9 cellular contexts compared by ENCODE assay signal in genomic region chr6:75935473-75935793, GRCh38.
DNase-seq lines count a peak whose midpoint lies in the region; ATAC-seq and TF ChIP-seq lines count a peak whose summit lies in the region.
"Had no signal": no experiment of that assay in that cellular context is flagged by ENCODE, and none has a peak within 500 bp of the region (broad histone marks: within the 10 kb centered on the region; RNA-seq: fewer than 3 reads in every experiment).

No MANE protein-coding gene starts in this region.

- intact Hi-C loops in breast epithelium (cut with DNase I; ENCODE audit: low total_unique reads), result no loop called here
- intact Hi-C loops in naive thymus-derived CD4-positive, alpha-beta T cell (cut with micrococcal nuclease), result no loop called here
- intact Hi-C loops in CD4-positive, alpha-beta T cell (cut with DNase I, micrococcal nuclease), result loop anchor here in 1 of 2 experiments (10.0 kb wide), 1 partner anchor 1529 kb away; the partner anchor contains the start of gene HTR1B

- H3K4me1 ChIP-seq in breast epithelium (no peaks in the 10 kb centered on the region), gastroesophageal sphincter (peaks cover 0 to 11% (median 0%) of the 10 kb centered on the region in 3 donors)
- H3K4me1 ChIP-seq in naive thymus-derived CD4-positive, alpha-beta T cell (ENCODE audit: control insufficient read depth in 2 of 2, insufficient read depth in 2 of 2, low read length in 2 of 2), result peaks cover 0 to 6% of the 10 kb centered on the region in 2 donors

- no peak for TF ChIP-seq EP300 in gastroesophageal sphincter (IDR thresholded peaks at IDR 0.05)

- H3K27ac ChIP-seq in breast epithelium, result no peak overlapping the region
- no peak overlapping the region for H3K27ac ChIP-seq in naive thymus-derived CD4-positive, alpha-beta T cell (ENCODE audit: low read depth, low read length)
- no peak overlapping the region for H3K27ac ChIP-seq in gastroesophageal sphincter
- no peak overlapping the region for H3K27ac ChIP-seq in CD4-positive, alpha-beta T cell (ENCODE audit: low read depth, low read length)

- H3K4me1 Mint-ChIP-seq in naive thymus-derived CD4-positive, alpha-beta T cell, result peaks cover 4 to 12% (median 7%) of the 10 kb centered on the region in 7 donors
- H3K4me1 Mint-ChIP-seq in CD4-positive, alpha-beta T cell (ENCODE audit: low read depth), result peaks cover 6% of the 10 kb centered on the region

- peak overlapping the region in 6 of 10 donors; percentile 51 to 78 (median 70) for H3K4me3 Mint-ChIP-seq in naive thymus-derived CD4-positive, alpha-beta T cell
- no peak overlapping the region for H3K4me3 Mint-ChIP-seq in CD4-positive, alpha-beta T cell

- H3K36me3 Mint-ChIP-seq in naive thymus-derived CD4-positive, alpha-beta T cell, result peaks cover 0 to 3% (median 0%) of the 10 kb centered on the region in 5 donors
- no peaks in the 10 kb centered on the region for H3K36me3 Mint-ChIP-seq in CD4-positive, alpha-beta T cell (ENCODE audit: low read depth)

- peaks cover 0 to 6% (median 0%) of the 10 kb centered on the region in 11 donors for H3K9me3 Mint-ChIP-seq in naive thymus-derived CD4-positive, alpha-beta T cell
- H3K9me3 Mint-ChIP-seq in CD4-positive, alpha-beta T cell, result no peaks in the 10 kb centered on the region

- POLR2A ChIA-PET in naive thymus-derived CD4-positive, alpha-beta T cell (lab: Charles Lee), result no interaction called here
- POLR2A ChIA-PET in CD4-positive, alpha-beta T cell (lab: Charles Lee), result interaction anchor here (0.6 kb wide), 1 partner anchor 164 kb away, joined by 3 read pairs; no protein-coding TSS in a partner anchor

- H3K36me3 ChIP-seq in breast epithelium (no peaks in the 10 kb centered on the region), gastroesophageal sphincter (no peaks in the 10 kb centered on the region)
- H3K36me3 ChIP-seq in naive thymus-derived CD4-positive, alpha-beta T cell (ENCODE audit: control insufficient read depth in 2 of 3, insufficient read depth in 3 of 3, low read length in 3 of 3), result no peaks in the 10 kb centered on the region

- H3K27ac Mint-ChIP-seq in naive thymus-derived CD4-positive, alpha-beta T cell, result no peak overlapping the region
- H3K27ac Mint-ChIP-seq in CD4-positive, alpha-beta T cell, result no peak overlapping the region

- WGBS in gastroesophageal sphincter (ENCODE audit: low coverage in 1 of 2), 2 donors, result 31 to 80% methylated on average over 4 to 11 of the region's 12 CpGs

- peaks cover 15 to 35% (median 33%) of the 10 kb centered on the region in 5 donors for H3K27me3 Mint-ChIP-seq in naive thymus-derived CD4-positive, alpha-beta T cell
- H3K27me3 Mint-ChIP-seq in CD4-positive, alpha-beta T cell, result peaks cover 23% of the 10 kb centered on the region

- CTCF ChIA-PET in naive thymus-derived CD4-positive, alpha-beta T cell (lab: Charles Lee), result interaction anchor here (1.6 kb wide), 1 partner anchor 11 kb away, joined by 4 read pairs; no protein-coding TSS in a partner anchor
- CTCF ChIA-PET in CD4-positive, alpha-beta T cell (lab: Charles Lee), result no interaction called here

- H3K27me3 ChIP-seq in breast epithelium, result no peaks in the 10 kb centered on the region
- H3K27me3 ChIP-seq in naive thymus-derived CD4-positive, alpha-beta T cell (ENCODE audit: control insufficient read depth in 2 of 2, insufficient read depth in 2 of 2, low read length in 2 of 2), result no peaks in the 10 kb centered on the region
- no peaks in the 10 kb centered on the region for H3K27me3 ChIP-seq in gastroesophageal sphincter
- peaks cover 21% of the 10 kb centered on the region for H3K27me3 ChIP-seq in CD4-positive, alpha-beta T cell (ENCODE audit: control insufficient read depth, insufficient read depth, low read length)

- TF ChIP-seq POLR2A in breast epithelium (IDR thresholded peaks at IDR 0.05) (no peak), gastroesophageal sphincter (IDR thresholded peaks at IDR 0.05) (no peak)

- H3K4me3 ChIP-seq in AG09309 (ENCODE audit: control insufficient read depth, low read depth, low read length), result peak overlapping the region; percentile 44
- H3K4me3 ChIP-seq in breast epithelium, result peak overlapping the region; percentile 25 to 61 (median 41)
- no peak overlapping the region for H3K4me3 ChIP-seq in naive thymus-derived CD4-positive, alpha-beta T cell (ENCODE audit: low read length)
- H3K4me3 ChIP-seq in gastroesophageal sphincter, result peak overlapping the region in 1 of 2 donors; percentile 42

- H3K9me3 ChIP-seq in breast epithelium (no peaks in the 10 kb centered on the region), gastroesophageal sphincter (no peaks in the 10 kb centered on the region)
- no peaks in the 10 kb centered on the region for H3K9me3 ChIP-seq in naive thymus-derived CD4-positive, alpha-beta T cell (ENCODE audit: control insufficient read depth in 2 of 3, low read length in 3 of 3)
- H3K9me3 ChIP-seq in CD4-positive, alpha-beta T cell (ENCODE audit: control insufficient read depth, low read length), result no peaks in the 10 kb centered on the region

- DNase-seq in AG09309 (ENCODE audit: low read depth) (no peak), breast epithelium (ENCODE audit: low spot score in 2 of 2) (no peak), NCI-H2081 (lab: John Stamatoyannopoulos, UW) (no peak), NCI-H2081 treated with DMSO at 0.1 percent for 48 hours (lab: John Stamatoyannopoulos, UW) (no peak)
- no peak for DNase-seq in naive thymus-derived CD4-positive, alpha-beta T cell
- no peak for DNase-seq in CD4-positive, alpha-beta T cell
- DNase-seq: effector CD8-positive, alpha-beta T cell had no signal

- TF ChIP-seq CTCF in AG09309 (IDR thresholded peaks at IDR 0.05; ENCODE audit: control insufficient read depth, insufficient read depth, low read depth, low read length, missing control alignments) (no peak), breast epithelium (IDR thresholded peaks at IDR 0.05) (no peak), gastroesophageal sphincter (IDR thresholded peaks at IDR 0.05) (no peak)
- TF ChIP-seq CTCF in CD4-positive, alpha-beta T cell (IDR thresholded peaks at IDR 0.05), result no peak

- peak; percentile 7 for ATAC-seq in HG02852 (IDR thresholded peaks at IDR 0.05; ENCODE audit: unreplicated experiment)
- peak; percentile 4 for ATAC-seq in naive thymus-derived CD4-positive, alpha-beta T cell
- no peak for ATAC-seq in gastroesophageal sphincter
- no peak for ATAC-seq in CD4-positive, alpha-beta T cell (ENCODE audit: poor library complexity)

Comparison
In these comparisons a context has a peak if more than half of its experiments do, and no peak if none do; other contexts are left out.
1. ATAC-seq: peak in HG02852 (single experiment) and naive thymus-derived CD4-positive, alpha-beta T cell (single experiment); none in gastroesophageal sphincter (single experiment) and CD4-positive, alpha-beta T cell (single experiment).